Comparison of ENCODE assay signal across 1 cellular context in genomic region chr7:44798649-44799275, GRCh38.
TF ChIP-seq lines count a peak whose summit lies in the region.

No MANE protein-coding gene starts in this region.

TF ChIP-seq in H1, 55 proteins besides CTCF, POLR2A, EP300 and RAD21:
- no peak for TF ChIP-seq CHD2 (IDR thresholded peaks at IDR 0.05; ENCODE audit: low read length)
- no peak for TF ChIP-seq KDM5A (IDR thresholded peaks at IDR 0.05; ENCODE audit: low read length)
- TF ChIP-seq PHF8 (conservative IDR thresholded peaks at IDR 0.05; ENCODE audit: low read depth, low read length): no peak
- no peak for TF ChIP-seq TCF12 (IDR thresholded peaks at IDR 0.05; ENCODE audit: low read depth, low read length)
